ENCODE assay signal across 13 cellular contexts in the genomic region with DNA sequence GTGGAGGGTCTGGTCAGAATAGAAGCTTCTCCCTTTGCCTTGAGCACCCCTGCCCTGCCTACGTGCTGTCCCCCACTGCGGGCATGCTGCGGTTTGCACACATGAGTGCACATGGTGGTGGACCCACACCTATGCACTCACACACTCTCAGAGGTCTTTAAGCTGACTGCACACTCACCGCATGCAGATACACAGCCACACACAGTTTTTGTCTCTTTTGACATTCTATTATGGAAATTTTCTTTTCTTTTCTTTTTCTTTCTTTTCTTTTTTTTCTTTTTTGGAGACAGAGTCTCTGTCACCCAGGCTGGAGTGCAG. TPM values are rescaled to one million over a fixed set of nuclear protein-coding genes. Genes with fewer than 3 reads are reported as not detected.
DNase-seq lines count a peak whose midpoint lies in the region; ATAC-seq and TF ChIP-seq lines count a peak whose summit lies in the region.
"Had no signal": no experiment of that assay in that cellular context is flagged by ENCODE, and none has a peak within 500 bp of the region (broad histone marks: within the 10 kb centered on the region; RNA-seq: fewer than 3 reads in every experiment).

No MANE protein-coding gene starts in this region.

- peaks cover 52 to 64% of the 10 kb centered on the region in 2 donors for H3K27me3 Mint-ChIP-seq in effector memory CD8-positive, alpha-beta T cell
- H3K27me3 Mint-ChIP-seq in neural progenitor cell (ENCODE audit: insufficient read depth, low read depth) = peaks cover 51% of the 10 kb centered on the region

- H4K20me1 ChIP-seq in DOHH2 (ENCODE audit: control insufficient read depth, insufficient read depth, low read depth, low read length) (no peaks in the 10 kb centered on the region), OCI-LY1 (ENCODE audit: insufficient read depth, low read length) (no peaks in the 10 kb centered on the region), neural progenitor cell (ENCODE audit: low read depth) (peaks cover 5% of the 10 kb centered on the region)

- H3K79me2 ChIP-seq in DOHH2 (ENCODE audit: control insufficient read depth, low read length) (no peaks in the 10 kb centered on the region), OCI-LY1 (ENCODE audit: insufficient read depth, low read length) (no peaks in the 10 kb centered on the region), neural progenitor cell (ENCODE audit: low read depth) (no peaks in the 10 kb centered on the region)

- no peak overlapping the region for H2AFZ ChIP-seq in OCI-LY1 (ENCODE audit: low read length)
- H2AFZ ChIP-seq in neural progenitor cell (replicated peaks) = no peak overlapping the region

- H3K27me3 ChIP-seq in DOHH2 (ENCODE audit: control insufficient read depth, low read length) (peaks cover 54% of the 10 kb centered on the region), OCI-LY1 (ENCODE audit: insufficient read depth, low read length) (peaks cover 15% of the 10 kb centered on the region; the same call in 1 of the 2 replicates), neural progenitor cell (peaks cover 70% of the 10 kb centered on the region)

- H3K4me1 ChIP-seq in DOHH2 (ENCODE audit: control insufficient read depth, low read length) (peaks cover 13% of the 10 kb centered on the region), OCI-LY1 (ENCODE audit: insufficient read depth, low read length, severe bottlenecking) (peaks cover 11% of the 10 kb centered on the region), neural progenitor cell (peaks cover 60% of the 10 kb centered on the region)

- peaks cover 3% of the 10 kb centered on the region; the same call in 1 of the 2 replicates for H3F3A ChIP-seq in DOHH2 (ENCODE audit: control insufficient read depth, insufficient read depth)
- H3F3A ChIP-seq in OCI-LY1 (ENCODE audit: insufficient read depth, low read length) = no peaks in the 10 kb centered on the region
- peaks cover 45% of the 10 kb centered on the region for H3F3A ChIP-seq in neural progenitor cell (ENCODE audit: low read depth)

- peaks cover 3% of the 10 kb centered on the region for H3K36me3 Mint-ChIP-seq in effector memory CD8-positive, alpha-beta T cell (ENCODE audit: insufficient read depth)
- no peaks in the 10 kb centered on the region for H3K36me3 Mint-ChIP-seq in neural progenitor cell

- TF ChIP-seq CTCF in DOHH2 (IDR thresholded peaks at IDR 0.05; ENCODE audit: low read depth, low read length, poor library complexity, severe bottlenecking) = no peak
- no peak for TF ChIP-seq CTCF in OCI-LY1 (IDR thresholded peaks at IDR 0.05; ENCODE audit: low read length)
- TF ChIP-seq CTCF in neural progenitor cell (IDR thresholded peaks at IDR 0.05) = no peak

- H3K4me2 ChIP-seq in DOHH2 (ENCODE audit: low read length) (peak overlapping the region; percentile 57), OCI-LY1 (ENCODE audit: low read length) (peak overlapping the region; percentile 50), neural progenitor cell (peak overlapping the region; percentile 97)

- intact Hi-C loops in head of caudate nucleus (cut with DNase I) = no loop called here

- no peaks in the 10 kb centered on the region for H3K9me3 Mint-ChIP-seq in effector memory CD8-positive, alpha-beta T cell
- peaks cover 2% of the 10 kb centered on the region for H3K9me3 Mint-ChIP-seq in neural progenitor cell

- H3K4me3 Mint-ChIP-seq in effector memory CD8-positive, alpha-beta T cell = peak overlapping the region; percentile 76 to 88
- H3K4me3 Mint-ChIP-seq in neural progenitor cell = peak overlapping the region; percentile 84

- H3K4me1 Mint-ChIP-seq in effector memory CD8-positive, alpha-beta T cell (ENCODE audit: low read depth in 2 of 2) = peaks cover 18 to 20% of the 10 kb centered on the region in 2 donors
- peaks cover 22% of the 10 kb centered on the region for H3K4me1 Mint-ChIP-seq in neural progenitor cell

- H3K9me3 ChIP-seq in DOHH2 (ENCODE audit: control insufficient read depth, insufficient read depth, low read length) (no peaks in the 10 kb centered on the region), OCI-LY1 (ENCODE audit: low read length) (no peaks in the 10 kb centered on the region), neural progenitor cell (ENCODE audit: low read depth) (no peaks in the 10 kb centered on the region)
- H3K9me3 ChIP-seq: neutrophil had no signal

- H3K9ac ChIP-seq in OCI-LY1 (ENCODE audit: low read length) (no peak overlapping the region), neural progenitor cell (no peak overlapping the region)

- H3K36me3 ChIP-seq in DOHH2 (ENCODE audit: control insufficient read depth, low read length) (no peaks in the 10 kb centered on the region), OCI-LY1 (ENCODE audit: insufficient read depth, low read length) (peaks cover 1% of the 10 kb centered on the region; the same call in 1 of the 2 replicates), neural progenitor cell (no peaks in the 10 kb centered on the region)
- H3K36me3 ChIP-seq: neutrophil had no signal

- ATAC-seq in effector memory CD8-positive, alpha-beta T cell (replicated peaks) = no peak
- no peak for ATAC-seq in GM19452 (IDR thresholded peaks at IDR 0.05; ENCODE audit: unreplicated experiment)
- no peak for ATAC-seq in HG03460 (IDR thresholded peaks at IDR 0.05; ENCODE audit: unreplicated experiment)
- ATAC-seq in HG02571 (IDR thresholded peaks at IDR 0.05; ENCODE audit: unreplicated experiment) = no peak

- H3K9me2 ChIP-seq in DOHH2 (replicated peaks; ENCODE audit: control insufficient read depth, low read length) (no peaks in the 10 kb centered on the region), OCI-LY1 (ENCODE audit: low read depth, low read length) (no peaks in the 10 kb centered on the region)

- no peak for DNase-seq in effector memory CD8-positive, alpha-beta T cell
- DNase-seq in neural progenitor cell (ENCODE audit: low spot score) = no peak
- no peak for DNase-seq in head of caudate nucleus
- DNase-seq: EL, NCI-H2081 treated with DMSO at 0.1 percent for 48 hours, SHP77 treated with DMSO at 0.1 percent for 48 hours had no signal

- H3K27ac ChIP-seq in DOHH2 (ENCODE audit: low read depth, low read length) (no peak overlapping the region), OCI-LY1 (ENCODE audit: low read depth, low read length, poor library complexity, severe bottlenecking) (no peak overlapping the region), neural progenitor cell (no peak overlapping the region)
- H3K27ac ChIP-seq: neutrophil had no signal

- peak overlapping the region; percentile 20 to 27 for H3K27ac Mint-ChIP-seq in effector memory CD8-positive, alpha-beta T cell
- H3K27ac Mint-ChIP-seq in neural progenitor cell = no peak overlapping the region

- H3K4me3 ChIP-seq in DOHH2 (ENCODE audit: low read length) (no peak overlapping the region), OCI-LY1 (ENCODE audit: low read depth, low read length, poor library complexity, severe bottlenecking) (peak overlapping the region; percentile 44), neural progenitor cell (peak overlapping the region; percentile 66)

RNA-seq across cellular contexts. Expression of a gene that starts 0.6 kb away (rescaled TPM):
- total RNA-seq in neural progenitor cell (ENCODE audit: low replicate concordance) = 4.7 and 5.3 TPM in 2 replicates
- total RNA-seq: cardiac septum had no signal

RNA-seq across cellular contexts. Expression of a gene that starts 8.1 kb away (rescaled TPM):
- total RNA-seq in neural progenitor cell (ENCODE audit: low replicate concordance) = 37.8 and 108 TPM in 2 replicates

RNA-seq across cellular contexts. Expression of a gene that starts 9.2 kb away (rescaled TPM):
- total RNA-seq in neural progenitor cell (ENCODE audit: low replicate concordance) = 45.6 and 98.3 TPM in 2 replicates

RNA-seq across cellular contexts. Expression of a gene that starts 17.0 kb away (rescaled TPM):
- 32.1 and 43.7 TPM in 2 replicates for total RNA-seq in neural progenitor cell (ENCODE audit: low replicate concordance)

RNA-seq across cellular contexts. Expression of a gene that starts 17.6 kb away (rescaled TPM):
- 17.4 and 40.1 TPM in 2 replicates for total RNA-seq in neural progenitor cell (ENCODE audit: low replicate concordance)
